Comparison of ENCODE assay signal across 8 cellular contexts in the genomic region with DNA sequence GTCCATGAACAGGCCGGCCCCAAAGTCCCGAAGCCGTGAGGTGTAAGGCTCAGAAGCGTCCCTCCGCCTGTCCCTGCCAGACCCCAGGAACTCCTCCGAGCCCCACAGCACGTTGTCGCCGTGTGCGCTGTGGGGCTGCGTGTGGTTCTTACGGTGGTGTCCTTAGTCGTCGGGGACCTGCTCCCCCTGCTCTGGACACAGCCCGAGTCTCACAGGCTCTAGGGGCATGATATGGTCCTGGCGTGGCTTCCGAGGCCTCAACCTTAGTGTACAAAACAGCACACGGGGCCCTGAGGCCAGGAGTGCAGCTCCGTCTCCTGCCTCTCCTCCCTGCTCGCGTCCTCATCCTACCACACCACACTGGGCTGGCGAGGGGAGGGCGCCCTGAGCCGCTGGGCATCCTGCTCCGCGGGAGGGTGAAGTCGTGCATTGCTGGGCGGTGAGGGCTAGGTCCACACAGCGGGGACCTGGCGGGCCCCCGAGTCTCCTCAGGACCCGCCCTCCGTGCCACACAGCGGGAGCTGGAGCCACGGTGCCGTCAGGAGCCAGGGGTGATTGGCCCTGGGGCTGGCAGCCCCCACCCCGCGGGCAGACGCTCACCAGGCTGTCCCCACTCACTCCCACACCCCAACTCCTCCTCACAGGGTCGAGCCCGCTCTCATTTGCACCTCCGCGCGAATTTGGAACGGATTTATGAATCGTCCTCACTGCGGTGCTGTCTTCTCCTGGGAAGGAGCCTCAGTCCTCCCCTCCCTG. TPM values are rescaled to one million over a fixed set of nuclear protein-coding genes. Genes with fewer than 3 reads are reported as not detected.
DNase-seq lines count a peak whose midpoint lies in the region; ATAC-seq and TF ChIP-seq lines count a peak whose summit lies in the region.

No MANE protein-coding gene starts in this region.

- H3K4ac ChIP-seq in trophoblast cell (ENCODE audit: low read depth, low read length): peak overlapping the region; percentile 7

- H3K27ac ChIP-seq in OCI-LY3 (ENCODE audit: low read length) (no peak overlapping the region), trophoblast cell (ENCODE audit: low read depth, low read length) (no peak overlapping the region)

- H4K91ac ChIP-seq in trophoblast cell (ENCODE audit: low read depth, low read length): peak overlapping the region; percentile 63

- H3K27me3 ChIP-seq in OCI-LY3 (ENCODE audit: low read depth, low read length) (no peaks in the 10 kb centered on the region), trophoblast cell (ENCODE audit: insufficient read depth, low read length) (no peaks in the 10 kb centered on the region)

- H3K4me3 ChIP-seq in OCI-LY3 (ENCODE audit: low read length): peak overlapping the region; percentile 93
- peak overlapping the region; percentile 65 for H3K4me3 ChIP-seq in epithelial cell of proximal tubule (ENCODE audit: low read depth, low read length)
- peak overlapping the region; percentile 62 for H3K4me3 ChIP-seq in trophoblast cell (ENCODE audit: low read depth, low read length)

- peak overlapping the region; percentile 31 for H3K18ac ChIP-seq in trophoblast cell (ENCODE audit: low read length)

- no peak overlapping the region for H3K23ac ChIP-seq in trophoblast cell (ENCODE audit: low read length)

- H3K9me3 ChIP-seq in OCI-LY3 (ENCODE audit: insufficient read depth, low read length) (no peaks in the 10 kb centered on the region), trophoblast cell (ENCODE audit: insufficient read depth, low read depth, low read length) (no peaks in the 10 kb centered on the region)

- peaks cover 46% of the 10 kb centered on the region for H3K79me2 ChIP-seq in OCI-LY3 (ENCODE audit: low read length)
- H3K79me2 ChIP-seq in trophoblast cell (ENCODE audit: control insufficient read depth, insufficient read depth, low read length, poor library complexity): peaks cover 32% of the 10 kb centered on the region

- H4K12ac ChIP-seq in trophoblast cell (ENCODE audit: low read depth, low read length): no peak overlapping the region

- peak overlapping the region; percentile 63 for H4K8ac ChIP-seq in trophoblast cell (ENCODE audit: low read depth, low read length)

- peak overlapping the region; percentile 84 for H3K9ac ChIP-seq in OCI-LY3 (ENCODE audit: low read length)
- H3K9ac ChIP-seq in trophoblast cell (ENCODE audit: low read length): no peak overlapping the region

- H4K20me1 ChIP-seq in OCI-LY3 (ENCODE audit: insufficient read depth, low read length): peaks cover 22% of the 10 kb centered on the region

- H3K79me1 ChIP-seq in trophoblast cell (ENCODE audit: low read length): peaks cover 22% of the 10 kb centered on the region

- H2BK5ac ChIP-seq in trophoblast cell (ENCODE audit: low read depth, low read length, poor library complexity): no peak overlapping the region

- H3K4me1 ChIP-seq in OCI-LY3 (ENCODE audit: low read length) (peaks cover 13% of the 10 kb centered on the region; the same call in 1 of the 2 replicates), trophoblast cell (ENCODE audit: control insufficient read depth in 1 of 2, insufficient read depth in 2 of 2, low read length in 2 of 2) (peaks cover 30 to 34% of the 10 kb centered on the region in 2 experiments)

- no CpG with 5 or more reads among the region's 47 CpGs for WGBS in trophoblast cell (ENCODE audit: extremely low coverage, insufficient coverage, insufficient read length)

- H2AK5ac ChIP-seq in trophoblast cell (ENCODE audit: low read length): peak overlapping the region; percentile 6

- TF ChIP-seq CTCF in GM10266 (IDR thresholded peaks at IDR 0.05; ENCODE audit: control insufficient read depth, insufficient read depth, low read depth, missing control alignments): no peak
- no peak for TF ChIP-seq CTCF in OCI-LY3 (IDR thresholded peaks at IDR 0.05; ENCODE audit: low read depth, low read length)
- TF ChIP-seq CTCF in epithelial cell of proximal tubule (conservative IDR thresholded peaks at IDR 0.05; ENCODE audit: low read depth, low read length): no peak

- H2BK120ac ChIP-seq in trophoblast cell (ENCODE audit: insufficient read depth, low read length, poor library complexity): peak overlapping the region; percentile 39

- H2AFZ ChIP-seq in OCI-LY3 (ENCODE audit: low read depth, low read length) (no peak overlapping the region), trophoblast cell (ENCODE audit: insufficient read depth, low read length, poor library complexity) (peak overlapping the region; percentile 26)

- DNase-seq in GM10266 (ENCODE audit: extremely low spot score): peak; percentile 56
- no peak for DNase-seq in epithelial cell of proximal tubule (ENCODE audit: low read depth)
- DNase-seq in trophoblast cell: peak in 1 of 2 donors; percentile 23
- DNase-seq in NCI-H446 (lab: John Stamatoyannopoulos, UW): no peak
- DNase-seq in stimulated activated CD4-positive, alpha-beta T cell treated with anti-CD3 and anti-CD28 coated beads, Interleukin-4, amount 100 ng/mL, for 4 hours: no peak
- DNase-seq in NCI-H2029 treated with DMSO at 0.1 percent for 48 hours (lab: John Stamatoyannopoulos, UW): no peak

- H2BK12ac ChIP-seq in trophoblast cell (ENCODE audit: low read length): peak overlapping the region; percentile 6

- H3K14ac ChIP-seq in trophoblast cell (ENCODE audit: low read length): peak overlapping the region; percentile 26

- ATAC-seq in HG02642 (IDR thresholded peaks at IDR 0.05; ENCODE audit: poor library complexity, unreplicated experiment): no peak

- H3K36me3 ChIP-seq in OCI-LY3 (replicated peaks; ENCODE audit: low read depth, low read length) (no peaks in the 10 kb centered on the region), trophoblast cell (ENCODE audit: control insufficient read depth in 1 of 2, insufficient read depth in 2 of 2, low read length in 2 of 2) (no peaks in the 10 kb centered on the region)

- H3K4me2 ChIP-seq in OCI-LY3 (ENCODE audit: low read length) (peak overlapping the region; percentile 80), trophoblast cell (ENCODE audit: low read length) (peak overlapping the region; percentile 81)

RNA-seq across cellular contexts. Expression of a gene that starts 1.1 kb away (rescaled TPM):
- 16.1 and 18.5 TPM in 2 replicates for total RNA-seq in epithelial cell of proximal tubule
- 32.1 and 36.5 TPM in 2 replicates for polyA plus RNA-seq in trophoblast cell (2013)

RNA-seq across cellular contexts. Expression of a gene that starts 8.4 kb away (rescaled TPM):
- 54.3 and 109 TPM in 2 replicates for total RNA-seq in epithelial cell of proximal tubule
- polyA plus RNA-seq in trophoblast cell (2013): 37.2 and 37.6 TPM in 2 replicates

RNA-seq across cellular contexts. Expression of a gene that starts 10.7 kb away (rescaled TPM):
- total RNA-seq in epithelial cell of proximal tubule: 28.5 and 38.1 TPM in 2 replicates
- polyA plus RNA-seq in trophoblast cell (2013): 33.1 and 36.5 TPM in 2 replicates

RNA-seq across cellular contexts. Expression of a gene that starts 17.5 kb away (rescaled TPM):
- total RNA-seq in epithelial cell of proximal tubule: 24.3 and 95.4 TPM in 2 replicates
- 27.8 and 28.9 TPM in 2 replicates for polyA plus RNA-seq in trophoblast cell (2013)

RNA-seq across cellular contexts. Expression of a gene that starts 18.4 kb away (rescaled TPM):
- not detected in 2 replicates for total RNA-seq in epithelial cell of proximal tubule
- polyA plus RNA-seq in trophoblast cell (2013): 0.01 TPM in 1 of 2 replicates, not detected in the other
